Comparison of ENCODE assay signal across 8 cellular contexts in genomic region chr1:39653546-39654031, GRCh38. TPM values are rescaled to one million over a fixed set of nuclear protein-coding genes. Genes with fewer than 3 reads are reported as not detected.
DNase-seq lines count a peak whose midpoint lies in the region; ATAC-seq and TF ChIP-seq lines count a peak whose summit lies in the region.

No MANE protein-coding gene starts in this region.

- no peak overlapping the region for H3K4me3 Mint-ChIP-seq in activated T-helper 2 cell treated with anti-CD3 and anti-CD28 coated beads, Interferon-gamma antibody, Interleukin-2, Interleukin-4, amounts not matched to agents 10 μg/mL and 5 μg/mL and 100 μg/mL, durations not matched to agents 14 hours and 24 hours and 36 hours (ENCODE audit: low read depth)

- no peaks in the 10 kb centered on the region for H3K36me3 Mint-ChIP-seq in activated T-helper 2 cell treated with anti-CD3 and anti-CD28 coated beads, Interferon-gamma antibody, Interleukin-2, Interleukin-4, amounts not matched to agents 10 μg/mL and 5 μg/mL and 100 μg/mL, durations not matched to agents 14 hours and 24 hours and 36 hours (ENCODE audit: low read depth)

- H3K4me2 ChIP-seq in KMS-11 = peak overlapping the region; percentile 31; the same call in 1 of the 2 replicates
- peak overlapping the region; percentile 53 for H3K4me2 ChIP-seq in osteoblast (ENCODE audit: insufficient read depth, low read length)

- no peak for TF ChIP-seq POLR2A in suprapubic skin (IDR thresholded peaks at IDR 0.05)

- H3K79me2 ChIP-seq in KMS-11 (ENCODE audit: insufficient read depth, low read depth) (no peaks in the 10 kb centered on the region), osteoblast (ENCODE audit: insufficient read depth, low read length) (no peaks in the 10 kb centered on the region)

- H3K9me3 Mint-ChIP-seq in activated T-helper 2 cell treated with anti-CD3 and anti-CD28 coated beads, Interferon-gamma antibody, Interleukin-2, Interleukin-4, amounts not matched to agents 10 μg/mL and 5 μg/mL and 100 μg/mL, durations not matched to agents 14 hours and 24 hours and 36 hours = no peaks in the 10 kb centered on the region

- H3K27ac ChIP-seq in KMS-11 (no peak overlapping the region), RWPE2 (ENCODE audit: poor library complexity, severe bottlenecking) (no peak overlapping the region), foreskin keratinocyte (no peak overlapping the region), osteoblast (ENCODE audit: low read depth, low read length) (no peak overlapping the region), suprapubic skin (no peak overlapping the region)

- no peaks in the 10 kb centered on the region for H3K27me3 Mint-ChIP-seq in activated T-helper 2 cell treated with anti-CD3 and anti-CD28 coated beads, Interferon-gamma antibody, Interleukin-2, Interleukin-4, amounts not matched to agents 10 μg/mL and 5 μg/mL and 100 μg/mL, durations not matched to agents 14 hours and 24 hours and 36 hours (ENCODE audit: low read depth)

- H3K27ac Mint-ChIP-seq in activated T-helper 2 cell treated with anti-CD3 and anti-CD28 coated beads, Interferon-gamma antibody, Interleukin-2, Interleukin-4, amounts not matched to agents 10 μg/mL and 5 μg/mL and 100 μg/mL, durations not matched to agents 14 hours and 24 hours and 36 hours = no peak overlapping the region

- WGBS in suprapubic skin = 7% methylated on average over 7 of the region's 8 CpGs

- intact Hi-C loops in activated T-helper 2 cell treated with anti-CD3 and anti-CD28 coated beads, Interferon-gamma antibody, Interleukin-2, Interleukin-4, amounts not matched to agents 10 μg/mL and 5 μg/mL and 100 μg/mL, durations not matched to agents 14 hours and 24 hours and 36 hours (cut with micrococcal nuclease) = loop anchor here (1.0 to 2.0 kb wide), 2 partner anchors 47 to 79 kb away; no protein-coding TSS in a partner anchor

- DNase-seq in DMS53 (lab: John Stamatoyannopoulos, UW) = peak; percentile 89
- no peak for DNase-seq in RWPE2 (ENCODE audit: low spot score)
- DNase-seq in activated T-helper 2 cell treated with anti-CD3 and anti-CD28 coated beads, Interferon-gamma antibody, Interleukin-2, Interleukin-4, amounts not matched to agents 10 μg/mL and 5 μg/mL and 100 μg/mL, durations not matched to agents 14 hours and 24 hours and 36 hours (ENCODE audit: low spot score) = peak; percentile 60
- peak; percentile 71 to 85 for DNase-seq in foreskin keratinocyte
- no peak for DNase-seq in osteoblast (ENCODE audit: insufficient read length, low spot score, missing footprints)
- DNase-seq in suprapubic skin (ENCODE audit: low spot score in 2 of 2) = peak; percentile 86 to 88

- TF ChIP-seq CTCF in KMS-11 (conservative IDR thresholded peaks at IDR 0.05; ENCODE audit: low read depth, low read length) = peak; percentile 82
- TF ChIP-seq CTCF in RWPE2 (IDR thresholded peaks at IDR 0.05; ENCODE audit: poor library complexity, severe bottlenecking) = peak; percentile 94
- TF ChIP-seq CTCF in foreskin keratinocyte (conservative IDR thresholded peaks at IDR 0.05) = peak; percentile 95
- peak; percentile 91 for TF ChIP-seq CTCF in osteoblast (IDR thresholded peaks at IDR 0.05; ENCODE audit: extremely low read depth, low read depth, low read length)
- peak; percentile 75 to 88 for TF ChIP-seq CTCF in suprapubic skin (IDR thresholded peaks at IDR 0.05)

- no peaks in the 10 kb centered on the region for H3K27me3 ChIP-seq in KMS-11 (ENCODE audit: insufficient read depth, low read depth)
- H3K27me3 ChIP-seq in RWPE2 (ENCODE audit: insufficient read depth, poor library complexity, severe bottlenecking) = no peaks in the 10 kb centered on the region
- peaks cover 1% of the 10 kb centered on the region for H3K27me3 ChIP-seq in foreskin keratinocyte
- H3K27me3 ChIP-seq in osteoblast (ENCODE audit: insufficient read depth, low read length) = no peaks in the 10 kb centered on the region
- no peaks in the 10 kb centered on the region for H3K27me3 ChIP-seq in suprapubic skin

- TF ChIP-seq EP300 in suprapubic skin (IDR thresholded peaks at IDR 0.05) = no peak

- no peak overlapping the region for H3K4me3 ChIP-seq in KMS-11 (IDR thresholded peaks at IDR 0.05; ENCODE audit: insufficient read depth, low read depth, low read length)
- H3K4me3 ChIP-seq in RWPE2 (ENCODE audit: severe bottlenecking) = no peak overlapping the region
- H3K4me3 ChIP-seq in osteoblast (ENCODE audit: insufficient read depth, low read length) = peak overlapping the region; percentile 42
- no peak overlapping the region for H3K4me3 ChIP-seq in suprapubic skin

- H3K36me3 ChIP-seq in KMS-11 (ENCODE audit: insufficient read depth) (no peaks in the 10 kb centered on the region), RWPE2 (ENCODE audit: low read depth) (no peaks in the 10 kb centered on the region), osteoblast (ENCODE audit: insufficient read depth, low read length) (no peaks in the 10 kb centered on the region), suprapubic skin (no peaks in the 10 kb centered on the region)

- H2AFZ ChIP-seq in KMS-11 (ENCODE audit: low read depth) (peak overlapping the region; percentile 61), osteoblast (ENCODE audit: low read length) (peak overlapping the region; percentile 42)

- peaks cover 19% of the 10 kb centered on the region for H3K4me1 ChIP-seq in KMS-11 (ENCODE audit: low read depth, poor library complexity, severe bottlenecking)
- peaks cover 2% of the 10 kb centered on the region for H3K4me1 ChIP-seq in RWPE2 (ENCODE audit: insufficient read depth, poor library complexity, severe bottlenecking)
- no peaks in the 10 kb centered on the region for H3K4me1 ChIP-seq in foreskin keratinocyte
- peaks cover 27% of the 10 kb centered on the region for H3K4me1 ChIP-seq in osteoblast (ENCODE audit: insufficient read depth, low read length)
- peaks cover 9% of the 10 kb centered on the region for H3K4me1 ChIP-seq in suprapubic skin

- H3K9me3 ChIP-seq in RWPE2 (ENCODE audit: severe bottlenecking) = no peaks in the 10 kb centered on the region
- no peaks in the 10 kb centered on the region for H3K9me3 ChIP-seq in osteoblast (ENCODE audit: low read depth, low read length)
- no peaks in the 10 kb centered on the region for H3K9me3 ChIP-seq in suprapubic skin

- no peak overlapping the region for H3K9ac ChIP-seq in KMS-11

- H3K4me1 Mint-ChIP-seq in activated T-helper 2 cell treated with anti-CD3 and anti-CD28 coated beads, Interferon-gamma antibody, Interleukin-2, Interleukin-4, amounts not matched to agents 10 μg/mL and 5 μg/mL and 100 μg/mL, durations not matched to agents 14 hours and 24 hours and 36 hours (ENCODE audit: low read depth) = peaks cover 20% of the 10 kb centered on the region

- peak; percentile 83 for ATAC-seq in RWPE2 (ENCODE audit: low read depth)
- ATAC-seq in foreskin keratinocyte = peak; percentile 78
- no peak for ATAC-seq in GM18868 (IDR thresholded peaks at IDR 0.05; ENCODE audit: unreplicated experiment)

- no peaks in the 10 kb centered on the region for H4K20me1 ChIP-seq in KMS-11 (ENCODE audit: insufficient read depth)
- H4K20me1 ChIP-seq in osteoblast (ENCODE audit: insufficient read depth, low read length) = no peaks in the 10 kb centered on the region

RNA-seq across cellular contexts. Expression of gene HEYL, which starts 14.1 kb away (rescaled TPM):
- 0.73 and 0.74 TPM in 2 replicates for total RNA-seq in activated T-helper 2 cell treated with anti-CD3 and anti-CD28 coated beads, Interferon-gamma antibody, Interleukin-2, Interleukin-4, amounts not matched to agents 10 μg/mL and 5 μg/mL and 100 μg/mL, durations not matched to agents 14 hours and 24 hours and 36 hours
- total RNA-seq in foreskin keratinocyte (0.03 TPM in 1 of 2 replicates, not detected in the other), osteoblast (under 0.01 TPM in 2 replicates), suprapubic skin (1 to 10 TPM; 1.3 to 3.0 (median 1.8) TPM)
- polyA plus RNA-seq in foreskin keratinocyte = 0.06 TPM in 1 of 2 replicates, not detected in the other

RNA-seq across cellular contexts. Expression of gene NT5C1A, which starts 18.3 kb away (rescaled TPM):
- 0.74 and 1.2 TPM in 2 replicates for total RNA-seq in activated T-helper 2 cell treated with anti-CD3 and anti-CD28 coated beads, Interferon-gamma antibody, Interleukin-2, Interleukin-4, amounts not matched to agents 10 μg/mL and 5 μg/mL and 100 μg/mL, durations not matched to agents 14 hours and 24 hours and 36 hours
- not detected in 2 replicates for total RNA-seq in foreskin keratinocyte
- polyA plus RNA-seq in foreskin keratinocyte = not detected in 2 replicates
- not detected in 2 replicates for total RNA-seq in osteoblast
- total RNA-seq in suprapubic skin = not detected

RNA-seq across cellular contexts. Expression of gene HPCAL4, which starts 37.6 kb away (rescaled TPM):
- 0.39 and 0.48 TPM in 2 replicates for total RNA-seq in activated T-helper 2 cell treated with anti-CD3 and anti-CD28 coated beads, Interferon-gamma antibody, Interleukin-2, Interleukin-4, amounts not matched to agents 10 μg/mL and 5 μg/mL and 100 μg/mL, durations not matched to agents 14 hours and 24 hours and 36 hours
- not detected in 2 replicates for total RNA-seq in foreskin keratinocyte
- polyA plus RNA-seq in foreskin keratinocyte = not detected in 2 replicates
- not detected in 2 replicates for total RNA-seq in osteoblast
- total RNA-seq in suprapubic skin = under 1 TPM in 1 of 4 donors, not detected in 3; 0.55 TPM

Comparison
In these comparisons a context has a peak if more than half of its experiments do, and no peak if none do; other contexts are left out.
1. DNase-seq: peak in DMS53 (single experiment), activated T-helper 2 cell treated with anti-CD3 and anti-CD28 coated beads, Interferon-gamma antibody, Interleukin-2, Interleukin-4, amounts not matched to agents 10 μg/mL and 5 μg/mL and 100 μg/mL, durations not matched to agents 14 hours and 24 hours and 36 hours (single experiment), foreskin keratinocyte (2 of 2) and suprapubic skin (2 of 2); none in RWPE2 (single experiment) and osteoblast (single experiment).
2. Peak in every context shown above with its lines, with median percentiles within 50 percentile points of each other: CTCF ChIP-seq.